In genomic region chr16:14937143-14937542, GRCh38 we compare ENCODE assay signal across 8 cellular contexts. TPM values are rescaled to one million over a fixed set of nuclear protein-coding genes. Genes with fewer than 3 reads are reported as not detected.
DNase-seq lines count a peak whose midpoint lies in the region; ATAC-seq and TF ChIP-seq lines count a peak whose summit lies in the region.
"Not testable (repeated sequence)": the region's sequence is repeated elsewhere in the genome, so short reads cannot be mapped to it uniquely, and the experiment has no call there.

NPIPA1 (plus strand) TSS chr16:14937443; CDS start chr16:14937443, 0 bp downstream.

- RAD21 ChIA-PET in HCT116 (lab: Charles Lee; ENCODE audit: low non-redundant PET in 1 of 2, low total read pairs in 2 of 2, uncharacterized antibody in 2 of 2, unreplicated experiment in 2 of 2): not testable (repeated sequence)

- not testable (repeated sequence) for DNase-seq in HCT116 (ENCODE audit: low read depth, low spot score); adrenal gland; epithelial cell of proximal tubule (ENCODE audit: low read depth); left ventricle myocardium superior; mucosa of descending colon; sciatic nerve (ENCODE audit: low spot score)

- POLR2A ChIA-PET in HCT116 (lab: Charles Lee): not testable (repeated sequence)

- TF ChIP-seq CTCF in HCT116 (IDR thresholded peaks at IDR 0.05 in 2 of 3, conservative IDR thresholded peaks at IDR 0.05 in 1 of 3; ENCODE audit: borderline replicate concordance in 1 of 3, insufficient read depth in 1 of 3, low read depth in 2 of 3, low read length in 2 of 3); adrenal gland (IDR thresholded peaks at IDR 0.05); epithelial cell of proximal tubule (conservative IDR thresholded peaks at IDR 0.05; ENCODE audit: low read depth, low read length); mucosa of descending colon (IDR thresholded peaks at IDR 0.05): not testable (repeated sequence)

- H4K20me1 ChIP-seq in HCT116 (ENCODE audit: insufficient read depth): not testable (repeated sequence)

- not testable (repeated sequence) for ATAC-seq in HCT116, left ventricle myocardium superior, mucosa of descending colon, sciatic nerve

- H2AFZ ChIP-seq in HCT116 (ENCODE audit: low read depth, low read length, poor library complexity, severe bottlenecking): not testable (repeated sequence)

- not testable (repeated sequence) for H3K9me2 ChIP-seq in HCT116 (ENCODE audit: insufficient read depth)

- not testable (repeated sequence) for BruUV-seq in HCT116 (replicated peaks; lab: Mats Ljungman, UMichigan)

- no CpG with 5 or more reads among the region's 4 CpGs for WGBS in adrenal gland, 4 donors
- no CpG with 5 or more reads among the region's 4 CpGs for WGBS in urinary bladder

- not testable (repeated sequence) for H3K4me2 ChIP-seq in HCT116 (ENCODE audit: low read length)

- CTCF ChIA-PET in HCT116 (lab: Charles Lee): not testable (repeated sequence)

- H3K27me3 ChIP-seq in HCT116 (ENCODE audit: insufficient read depth, low read length); adrenal gland: not testable (repeated sequence)

- not testable (repeated sequence) for H3K4me1 ChIP-seq in HCT116 (ENCODE audit: control insufficient read depth in 1 of 2, insufficient read depth in 2 of 2, low read length in 2 of 2); adrenal gland (replicated peaks in 1 of 2); mucosa of descending colon (ENCODE audit: low read depth); urinary bladder (ENCODE audit: insufficient read depth)

- H3K27ac ChIP-seq in HCT116 (ENCODE audit: low read depth, low read length); adrenal gland; urinary bladder (ENCODE audit: low read depth): not testable (repeated sequence)

- not testable (repeated sequence) for H3K9me3 ChIP-seq in HCT116 (ENCODE audit: control insufficient read depth in 1 of 2, insufficient read depth in 1 of 2, low read depth in 1 of 2, low read length in 2 of 2); adrenal gland (replicated peaks in 1 of 3); mucosa of descending colon

- TF ChIP-seq POLR2A in HCT116 (IDR thresholded peaks at IDR 0.05; ENCODE audit: borderline replicate concordance, extremely low read depth, insufficient read depth, insufficient read length); adrenal gland (IDR thresholded peaks at IDR 0.05): not testable (repeated sequence)

- TF ChIP-seq RAD21 in HCT116 (IDR thresholded peaks at IDR 0.05; ENCODE audit: low read depth): not testable (repeated sequence)

- intact Hi-C loops in HCT116 (cut with micrococcal nuclease); T-helper 2 cell treated with Interferon-gamma antibody and Interleukin-4, amounts not matched to agents 100 ng/mL and 5 ng/mL, for 36 hours (cut with micrococcal nuclease); adrenal gland (cut with DNase I); left ventricle myocardium superior (cut with micrococcal nuclease); mucosa of descending colon (cut with DNase I, micrococcal nuclease); sciatic nerve (cut with DNase I): not testable (repeated sequence)

- not testable (repeated sequence) for H3K4me3 ChIP-seq in HCT116 (replicated peaks in 1 of 2; ENCODE audit: low read depth in 1 of 2, low read length in 2 of 2); adrenal gland; epithelial cell of proximal tubule (ENCODE audit: low read depth, low read length); mucosa of descending colon; urinary bladder (ENCODE audit: low read depth, low read length)

- H3K79me2 ChIP-seq in HCT116 (ENCODE audit: insufficient read depth, low read length): not testable (repeated sequence)

- not testable (repeated sequence) for H3K36me3 ChIP-seq in HCT116 (ENCODE audit: control insufficient read depth in 1 of 2, insufficient read depth in 2 of 2, low read length in 2 of 2); adrenal gland (replicated peaks in 1 of 2); mucosa of descending colon (ENCODE audit: low read depth); urinary bladder (ENCODE audit: insufficient read depth)

- H3K9ac ChIP-seq in HCT116 (ENCODE audit: low read length): not testable (repeated sequence)

RNA-seq across cellular contexts. Expression of gene NPIPA1, which starts in this region (rescaled TPM):
- total RNA-seq in HCT116 (2021; ENCODE audit: unreplicated experiment) (93.4 TPM), adrenal gland (100 to 1,000 TPM in 1 of 8 donors, 10 to 100 TPM in 7; 23.9 to 114 (median 51.4) TPM), epithelial cell of proximal tubule (17.9 and 26.9 TPM in 2 replicates), left ventricle myocardium superior (46.3 TPM), mucosa of descending colon (100 to 1,000 TPM in 1 of 3 donors, 10 to 100 TPM in 2; 61.6 to 149 (median 96.3) TPM), sciatic nerve (214 TPM), urinary bladder (101 TPM)
- 96.0 and 109 TPM in 2 replicates for polyA plus RNA-seq in HCT116 (2012)
- 89.1 and 101 TPM in 2 replicates for total RNA-seq in T-helper 2 cell treated with Interferon-gamma antibody and Interleukin-4, amounts not matched to agents 100 ng/mL and 5 ng/mL, for 36 hours
- polyA plus RNA-seq in adrenal gland (100 to 1,000 TPM in 2 of 3 donors, 10 to 100 TPM in 1; 44.8 to 534 (median 260) TPM), urinary bladder (130 TPM)
